Comparison of ENCODE assay signal across 19 cellular contexts in genomic region chr6:73657201-73657600, GRCh38. TPM values are rescaled to one million over a fixed set of nuclear protein-coding genes. Genes with fewer than 3 reads are reported as not detected.
A peak's percentile ranks its signal among the peaks of the same experiment; 100 is the strongest.
DNase-seq lines count a peak whose midpoint lies in the region; ATAC-seq, FAIRE-seq and TF ChIP-seq lines count a peak whose summit lies in the region.
"Had no signal": no experiment of that assay in that cellular context is flagged by ENCODE, and none has a peak within 500 bp of the region (broad histone marks: within the 10 kb centered on the region; RNA-seq: fewer than 3 reads in every experiment).

No MANE protein-coding gene starts in this region.

- no peak overlapping the region for H3K4ac ChIP-seq in mesendoderm (ENCODE audit: low read depth, low read length)

- POLR2A ChIA-PET in CD4-positive, alpha-beta memory T cell (lab: Charles Lee; ENCODE audit: partially characterized antibody) = no interaction called here
- POLR2A ChIA-PET in T-cell (lab: Charles Lee) = no interaction called here

- peaks cover 7 to 30% (median 23%) of the 10 kb centered on the region in 4 donors for H3K4me1 Mint-ChIP-seq in CD4-positive, alpha-beta memory T cell
- peaks cover 22 to 29% (median 26%) of the 10 kb centered on the region in 3 donors for H3K4me1 Mint-ChIP-seq in T-cell

- no peak overlapping the region for H3K9ac ChIP-seq in mesendoderm (ENCODE audit: low read length)
- H3K9ac ChIP-seq: BLaER1 had no signal

- no peak for TF ChIP-seq POLR2A in GM12892 (IDR thresholded peaks at IDR 0.05; ENCODE audit: low read depth, low read length)

- ATAC-seq in T-cell (replicated peaks in 1 of 4) = no peak
- ATAC-seq: Panc1, pancreas had no signal

- H3K36me3 ChIP-seq in CD4-positive, alpha-beta memory T cell (ENCODE audit: insufficient read depth, low read length) = no peaks in the 10 kb centered on the region
- H3K36me3 ChIP-seq in mesendoderm (ENCODE audit: control insufficient read depth, insufficient read depth, low read length) = no peaks in the 10 kb centered on the region
- H3K36me3 ChIP-seq: BLaER1, HAP-1, pancreas, tibial nerve had no signal

- H3K27ac Mint-ChIP-seq in CD4-positive, alpha-beta memory T cell = peak overlapping the region in 5 of 7 donors; percentile 5 to 77 (median 26)
- H3K27ac Mint-ChIP-seq in T-cell = peak overlapping the region; percentile 44 to 67
- H3K27ac Mint-ChIP-seq: dendritic cell treated with granulocyte-macrophage colony-stimulating factor and Interleukin-4, amounts not matched to agents 40 ng/mL and 50 ng/mL, for 4 days had no signal

- no peak overlapping the region for H3K4me3 Mint-ChIP-seq in CD4-positive, alpha-beta memory T cell
- no peak overlapping the region for H3K4me3 Mint-ChIP-seq in T-cell
- H3K4me3 Mint-ChIP-seq: dendritic cell treated with granulocyte-macrophage colony-stimulating factor and Interleukin-4, amounts not matched to agents 40 ng/mL and 50 ng/mL, for 4 days had no signal

- CTCF ChIA-PET in CD4-positive, alpha-beta memory T cell (lab: Charles Lee; ENCODE audit: partially characterized antibody) = interaction anchor here (1.7 kb wide), 1 partner anchor 19 kb away, joined by 5 read pairs; no protein-coding TSS in a partner anchor
- CTCF ChIA-PET in T-cell (lab: Charles Lee) = interaction anchor here in 1 of 2 donors (0.6 kb wide), 1 partner anchor 1552 kb away, joined by 3 read pairs; no protein-coding TSS in a partner anchor

- WGBS in mesendoderm (ENCODE audit: extremely low coverage, insufficient coverage, low lambda C conversion rate) = no CpG with 5 or more reads among the region's 3 CpGs

- H3K23ac ChIP-seq in mesendoderm (ENCODE audit: low read length) = no peak overlapping the region

- peaks cover 0 to 10% of the 10 kb centered on the region in 2 donors for H3K36me3 Mint-ChIP-seq in CD4-positive, alpha-beta memory T cell
- H3K36me3 Mint-ChIP-seq in T-cell = no peaks in the 10 kb centered on the region

- no peak overlapping the region for H4K8ac ChIP-seq in mesendoderm (ENCODE audit: low read depth, low read length)

- H3K4me3 ChIP-seq in CD4-positive, alpha-beta memory T cell (ENCODE audit: low read length in 2 of 2) = no peak overlapping the region
- H3K4me3 ChIP-seq in mesendoderm (ENCODE audit: low read length) = no peak overlapping the region
- H3K4me3 ChIP-seq: BLaER1, HAP-1, pancreas, tibial nerve had no signal

- H2BK15ac ChIP-seq in mesendoderm (replicated peaks; ENCODE audit: low read depth) = no peak overlapping the region

- H2BK5ac ChIP-seq in mesendoderm (ENCODE audit: low read length) = no peak overlapping the region

- no peaks in the 10 kb centered on the region for H3K9me3 ChIP-seq in CD4-positive, alpha-beta memory T cell (ENCODE audit: control insufficient read depth in 1 of 2, low read length in 2 of 2)
- H3K9me3 ChIP-seq: BLaER1, HAP-1, pancreas, tibial nerve had no signal

- peak; percentile 14 for DNase-seq in DMS53 (lab: John Stamatoyannopoulos, UW)
- DNase-seq in DMS53 treated with DMSO at 0.1 percent for 48 hours (lab: John Stamatoyannopoulos, UW; ENCODE audit: unreplicated experiment) = no peak
- DNase-seq in CD4-positive, alpha-beta memory T cell = peak in 1 of 5 donors; percentile 7
- DNase-seq in T-cell = peak in 12 of 34 experiments; percentile 1 to 36 (median 11)
- DNase-seq in mesendoderm = peak; percentile 23
- no peak for DNase-seq in frontal cortex (ENCODE audit: low spot score in 2 of 2)
- no peak for DNase-seq in GM12892 (ENCODE audit: insufficient read length)
- no peak for DNase-seq in COR-L47 (lab: John Stamatoyannopoulos, UW)
- DNase-seq: 8988T, DND-41, KBM-7, NCI-H1105, NCI-H748 treated with DMSO at 0.1 percent for 48 hours, pancreas had no signal

- no peak overlapping the region for H3K4me2 ChIP-seq in mesendoderm (ENCODE audit: low read length)
- H3K4me2 ChIP-seq: BLaER1 had no signal

- no peaks in the 10 kb centered on the region for H3K9me3 Mint-ChIP-seq in CD4-positive, alpha-beta memory T cell
- no peaks in the 10 kb centered on the region for H3K9me3 Mint-ChIP-seq in T-cell
- H3K9me3 Mint-ChIP-seq: dendritic cell treated with granulocyte-macrophage colony-stimulating factor and Interleukin-4, amounts not matched to agents 40 ng/mL and 50 ng/mL, for 4 days had no signal

- no peak overlapping the region for H3K56ac ChIP-seq in mesendoderm (ENCODE audit: low read length)

- no peaks in the 10 kb centered on the region for H3K79me1 ChIP-seq in mesendoderm (ENCODE audit: low read length)

- no peaks in the 10 kb centered on the region for H3K79me2 ChIP-seq in mesendoderm (ENCODE audit: control insufficient read depth, insufficient read depth, low read length)

- H3K18ac ChIP-seq in mesendoderm (ENCODE audit: low read length) = no peak overlapping the region

- H4K5ac ChIP-seq in mesendoderm (ENCODE audit: low read length) = no peak overlapping the region

- no peaks in the 10 kb centered on the region for H3K27me3 ChIP-seq in CD4-positive, alpha-beta memory T cell (ENCODE audit: insufficient read depth, low read length)
- H3K27me3 ChIP-seq in mesendoderm (ENCODE audit: insufficient read depth, low read length, poor library complexity) = no peaks in the 10 kb centered on the region
- H3K27me3 ChIP-seq: BLaER1, pancreas, tibial nerve had no signal

- intact Hi-C loops in CD4-positive, alpha-beta memory T cell (cut with micrococcal nuclease) = loop anchor here (10.0 kb wide), 2 partner anchors 372 to 1032 kb away; partner anchors contain the start of gene KCNQ5

- H3K27ac ChIP-seq in CD4-positive, alpha-beta memory T cell (ENCODE audit: low read depth, low read length) = no peak overlapping the region
- no peak overlapping the region for H3K27ac ChIP-seq in mesendoderm (ENCODE audit: low read depth, low read length)
- H3K27ac ChIP-seq: BLaER1, pancreas, tibial nerve had no signal

- FAIRE-seq in frontal cortex (lab: Jason Lieb, UNC) (no peak), GM12892 (lab: Jason Lieb, UNC) (no peak)
- FAIRE-seq: pancreas had no signal

- peaks cover 16% of the 10 kb centered on the region for H3K4me1 ChIP-seq in CD4-positive, alpha-beta memory T cell (ENCODE audit: insufficient read depth, low read length)
- no peaks in the 10 kb centered on the region for H3K4me1 ChIP-seq in mesendoderm (ENCODE audit: control insufficient read depth, low read depth, low read length)

- no peak overlapping the region for H2BK120ac ChIP-seq in mesendoderm (ENCODE audit: low read depth, low read length)

- H2AK5ac ChIP-seq in mesendoderm (ENCODE audit: low read length) = no peak overlapping the region

- no peaks in the 10 kb centered on the region for H3K27me3 Mint-ChIP-seq in CD4-positive, alpha-beta memory T cell
- no peaks in the 10 kb centered on the region for H3K27me3 Mint-ChIP-seq in T-cell
- H3K27me3 Mint-ChIP-seq: dendritic cell treated with granulocyte-macrophage colony-stimulating factor and Interleukin-4, amounts not matched to agents 40 ng/mL and 50 ng/mL, for 4 days had no signal

RNA-seq across cellular contexts. Expression of gene SLC17A5, which starts 3.4 kb away (rescaled TPM):
- total RNA-seq in CD4-positive, alpha-beta memory T cell = 10 to 100 TPM; 16.1 to 16.2 TPM
- 10 to 100 TPM; 11.8 to 12.1 TPM for polyA plus RNA-seq in CD4-positive, alpha-beta memory T cell
- total RNA-seq in T-cell (10 to 100 TPM in 1 of 5 donors, 1 to 10 TPM in 4; 6.4 to 15.0 (median 9.4) TPM), frontal cortex (29.8 TPM)
- 3.8 TPM for polyA plus RNA-seq in mesendoderm (2013, experiment 1 of 2)
- polyA plus RNA-seq in mesendoderm (2013, experiment 2 of 2) = 4.4 TPM
- polyA plus RNA-seq in GM12892 (2012; ENCODE audit: missing spikeins) = 4.2 TPM

RNA-seq across cellular contexts. Expression of gene CD109, which starts 38.8 kb away (rescaled TPM):
- under 1 TPM; 0.89 to 0.96 TPM for total RNA-seq in CD4-positive, alpha-beta memory T cell
- polyA plus RNA-seq in CD4-positive, alpha-beta memory T cell = under 1 TPM; 0.10 to 0.17 TPM
- total RNA-seq in T-cell (1 to 10 TPM in 1 of 5 donors, under 1 TPM in 4; 0.59 to 1.0 (median 0.68) TPM), frontal cortex (1.6 TPM)
- polyA plus RNA-seq in mesendoderm (2013, experiment 1 of 2) = 1.5 TPM
- polyA plus RNA-seq in mesendoderm (2013, experiment 2 of 2) = 1.4 TPM
- polyA plus RNA-seq in GM12892 (2012; ENCODE audit: missing spikeins) = 2.0 TPM

Comparison
In these comparisons a context has a peak if more than half of its experiments do, and no peak if none do; other contexts are left out.
1. DNase-seq: peak in DMS53 (single experiment) and mesendoderm (single experiment); none in DMS53 treated with DMSO at 0.1 percent for 48 hours (single experiment), frontal cortex (0 of 2), GM12892 (single experiment) and COR-L47 (single experiment).